Comparison of ENCODE assay signal across 18 cellular contexts in the genomic region with DNA sequence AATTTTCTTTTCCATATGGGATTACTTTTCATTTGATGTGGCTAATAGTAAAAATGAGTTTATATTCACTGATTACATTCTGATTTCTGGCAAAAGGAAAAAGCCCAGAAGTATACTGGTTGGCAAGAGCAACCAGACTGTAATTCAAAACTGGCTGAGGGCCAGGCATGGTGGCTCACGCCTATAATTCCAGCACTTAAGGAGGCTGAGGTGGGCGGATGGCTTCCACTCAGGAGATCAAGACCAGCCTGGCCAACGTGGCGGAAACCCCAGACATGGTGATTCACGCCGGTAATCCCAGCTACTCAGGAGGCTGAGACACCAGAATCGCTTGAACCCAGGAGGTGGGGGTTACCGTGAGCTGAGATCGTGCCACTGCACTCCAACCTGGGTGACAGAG. TPM values are rescaled to one million over a fixed set of nuclear protein-coding genes. Genes with fewer than 3 reads are reported as not detected.
DNase-seq lines count a peak whose midpoint lies in the region; ATAC-seq and TF ChIP-seq lines count a peak whose summit lies in the region.
"Had no signal": no experiment of that assay in that cellular context is flagged by ENCODE, and none has a peak within 500 bp of the region (broad histone marks: within the 10 kb centered on the region; RNA-seq: fewer than 3 reads in every experiment).

No MANE protein-coding gene starts in this region.

- TF ChIP-seq POLR2A in transverse colon (IDR thresholded peaks at IDR 0.05), result no peak

- TF ChIP-seq CTCF in fibroblast of mammary gland (conservative IDR thresholded peaks at IDR 0.05; ENCODE audit: control insufficient read depth, insufficient read depth, low read depth, low read length) (no peak), transverse colon (IDR thresholded peaks at IDR 0.05) (no peak)

- H3K36me3 ChIP-seq in transverse colon, result no peaks in the 10 kb centered on the region
- H3K36me3 ChIP-seq: cardiac muscle cell, esophagus squamous epithelium, vagina had no signal

- TF ChIP-seq EP300 in transverse colon (IDR thresholded peaks at IDR 0.05; ENCODE audit: low read depth), result no peak

- H3K4me3 ChIP-seq in fibroblast of mammary gland (ENCODE audit: control insufficient read depth, low read depth, low read length) (no peak overlapping the region), transverse colon (no peak overlapping the region)
- H3K4me3 ChIP-seq: cardiac muscle cell, esophagus squamous epithelium, PC-9, vagina had no signal

- DNase-seq in NCI-H82 (lab: John Stamatoyannopoulos, UW) (peak; percentile 69), NCI-H82 treated with DMSO at 0.1 percent for 48 hours (lab: John Stamatoyannopoulos, UW; ENCODE audit: unreplicated experiment) (no peak), fibroblast of mammary gland (ENCODE audit: low read depth) (peak; percentile 47), transverse colon (peak; percentile 35), cardiac septum (ENCODE audit: low spot score) (no peak), germinal center (ENCODE audit: low spot score) (no peak)
- DNase-seq: activated CD4-positive, alpha-beta T cell treated with anti-CD3 and anti-CD28 coated beads, Interleukin-2, amount 50 U/mL, for 1 hour; activated effector memory CD4-positive, alpha-beta T cell treated with Interleukin-2 at 50 U/mL for 16 hours; esophagus squamous epithelium; H9; immature natural killer cell; NCI-H1436; PC-9; T-helper 17 cell had no signal

- no peaks in the 10 kb centered on the region for H3K9me3 ChIP-seq in transverse colon
- H3K9me3 ChIP-seq: esophagus squamous epithelium, vagina had no signal

- intact Hi-C loops in transverse colon (cut with DNase I; ENCODE audit: low total_unique reads) (no loop called here), cardiac septum (cut with DNase I) (no loop called here)

- ATAC-seq in SK-N-SH treated with all-trans-retinoic acid at 6 μM for 48 hours, result peak; percentile 69
- ATAC-seq in GM21390 (IDR thresholded peaks at IDR 0.05; ENCODE audit: unreplicated experiment), result no peak
- ATAC-seq: T-helper 17 cell had no signal

- no peak overlapping the region for H3K27ac ChIP-seq in transverse colon
- H3K27ac ChIP-seq: cardiac muscle cell, esophagus squamous epithelium, PC-9, vagina had no signal

- in situ Hi-C loops in transverse colon (cut with MboI; ENCODE audit: low pct_ligation_motif_present in 1 of 4, low pct_unique_long_range_greater_than_20kb in 1 of 4, low sequenced_read_pairs in 3 of 4), result no loop called here

- peaks cover 0 to 6% (median 2%) of the 10 kb centered on the region in 4 donors for H3K4me1 ChIP-seq in transverse colon

- 68% methylated on average over 9 of the region's 9 CpGs; no CpG with 5 or more reads in 1 of the 2 donors for WGBS in transverse colon (ENCODE audit: low coverage in 1 of 2), 2 donors

- H3K27me3 ChIP-seq in transverse colon, result no peaks in the 10 kb centered on the region
- H3K27me3 ChIP-seq: cardiac muscle cell, esophagus squamous epithelium, vagina had no signal

TF ChIP-seq in SK-N-SH treated with all-trans-retinoic acid at 6 μM for 48 hours, 23 proteins besides CTCF, POLR2A, EP300 and RAD21 (continues in another document):
- TF ChIP-seq ESRRG (CRISPR knock-in tag; IDR thresholded peaks at IDR 0.05) (no peak), ZC3H10 (CRISPR knock-in tag; IDR thresholded peaks at IDR 0.05) (no peak), ZNF8 (CRISPR knock-in tag; IDR thresholded peaks at IDR 0.05) (no peak), RARB (CRISPR knock-in tag; IDR thresholded peaks at IDR 0.05) (no peak), ZFP3 (CRISPR knock-in tag; IDR thresholded peaks at IDR 0.05) (no peak), ZNF565 (CRISPR knock-in tag; conservative IDR thresholded peaks at IDR 0.05; ENCODE audit: low read depth) (no peak), TCF4 (CRISPR knock-in tag; IDR thresholded peaks at IDR 0.05; ENCODE audit: borderline replicate concordance) (no peak), PPARA (CRISPR knock-in tag; IDR thresholded peaks at IDR 0.05; ENCODE audit: borderline replicate concordance) (no peak), ARNTL (CRISPR knock-in tag; IDR thresholded peaks at IDR 0.05; ENCODE audit: borderline replicate concordance, low read depth) (no peak), SNAI2 (CRISPR knock-in tag; IDR thresholded peaks at IDR 0.05) (no peak)
- TF ChIP-seq, protein P1, sequence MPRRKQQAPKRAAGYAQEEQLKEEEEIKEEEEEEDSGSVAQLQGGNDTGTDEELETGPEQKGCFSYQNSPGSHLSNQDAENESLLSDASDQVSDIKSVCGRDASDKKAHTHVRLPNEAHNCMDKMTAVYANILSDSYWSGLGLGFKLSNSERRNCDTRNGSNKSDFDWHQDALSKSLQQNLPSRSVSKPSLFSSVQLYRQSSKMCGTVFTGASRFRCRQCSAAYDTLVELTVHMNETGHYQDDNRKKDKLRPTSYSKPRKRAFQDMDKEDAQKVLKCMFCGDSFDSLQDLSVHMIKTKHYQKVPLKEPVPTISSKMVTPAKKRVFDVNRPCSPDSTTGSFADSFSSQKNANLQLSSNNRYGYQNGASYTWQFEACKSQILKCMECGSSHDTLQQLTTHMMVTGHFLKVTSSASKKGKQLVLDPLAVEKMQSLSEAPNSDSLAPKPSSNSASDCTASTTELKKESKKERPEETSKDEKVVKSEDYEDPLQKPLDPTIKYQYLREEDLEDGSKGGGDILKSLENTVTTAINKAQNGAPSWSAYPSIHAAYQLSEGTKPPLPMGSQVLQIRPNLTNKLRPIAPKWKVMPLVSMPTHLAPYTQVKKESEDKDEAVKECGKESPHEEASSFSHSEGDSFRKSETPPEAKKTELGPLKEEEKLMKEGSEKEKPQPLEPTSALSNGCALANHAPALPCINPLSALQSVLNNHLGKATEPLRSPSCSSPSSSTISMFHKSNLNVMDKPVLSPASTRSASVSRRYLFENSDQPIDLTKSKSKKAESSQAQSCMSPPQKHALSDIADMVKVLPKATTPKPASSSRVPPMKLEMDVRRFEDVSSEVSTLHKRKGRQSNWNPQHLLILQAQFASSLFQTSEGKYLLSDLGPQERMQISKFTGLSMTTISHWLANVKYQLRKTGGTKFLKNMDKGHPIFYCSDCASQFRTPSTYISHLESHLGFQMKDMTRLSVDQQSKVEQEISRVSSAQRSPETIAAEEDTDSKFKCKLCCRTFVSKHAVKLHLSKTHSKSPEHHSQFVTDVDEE (CRISPR knock-in tag; IDR thresholded peaks at IDR 0.05), result no peak
- TF ChIP-seq, protein P2, sequence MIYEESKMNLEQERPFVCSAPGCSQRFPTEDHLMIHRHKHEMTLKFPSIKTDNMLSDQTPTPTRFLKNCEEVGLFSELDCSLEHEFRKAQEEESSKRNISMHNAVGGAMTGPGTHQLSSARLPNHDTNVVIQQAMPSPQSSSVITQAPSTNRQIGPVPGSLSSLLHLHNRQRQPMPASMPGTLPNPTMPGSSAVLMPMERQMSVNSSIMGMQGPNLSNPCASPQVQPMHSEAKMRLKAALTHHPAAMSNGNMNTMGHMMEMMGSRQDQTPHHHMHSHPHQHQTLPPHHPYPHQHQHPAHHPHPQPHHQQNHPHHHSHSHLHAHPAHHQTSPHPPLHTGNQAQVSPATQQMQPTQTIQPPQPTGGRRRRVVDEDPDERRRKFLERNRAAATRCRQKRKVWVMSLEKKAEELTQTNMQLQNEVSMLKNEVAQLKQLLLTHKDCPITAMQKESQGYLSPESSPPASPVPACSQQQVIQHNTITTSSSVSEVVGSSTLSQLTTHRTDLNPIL (CRISPR knock-in tag; IDR thresholded peaks at IDR 0.05; ENCODE audit: low read depth), result no peak
- TF ChIP-seq, protein P3, sequence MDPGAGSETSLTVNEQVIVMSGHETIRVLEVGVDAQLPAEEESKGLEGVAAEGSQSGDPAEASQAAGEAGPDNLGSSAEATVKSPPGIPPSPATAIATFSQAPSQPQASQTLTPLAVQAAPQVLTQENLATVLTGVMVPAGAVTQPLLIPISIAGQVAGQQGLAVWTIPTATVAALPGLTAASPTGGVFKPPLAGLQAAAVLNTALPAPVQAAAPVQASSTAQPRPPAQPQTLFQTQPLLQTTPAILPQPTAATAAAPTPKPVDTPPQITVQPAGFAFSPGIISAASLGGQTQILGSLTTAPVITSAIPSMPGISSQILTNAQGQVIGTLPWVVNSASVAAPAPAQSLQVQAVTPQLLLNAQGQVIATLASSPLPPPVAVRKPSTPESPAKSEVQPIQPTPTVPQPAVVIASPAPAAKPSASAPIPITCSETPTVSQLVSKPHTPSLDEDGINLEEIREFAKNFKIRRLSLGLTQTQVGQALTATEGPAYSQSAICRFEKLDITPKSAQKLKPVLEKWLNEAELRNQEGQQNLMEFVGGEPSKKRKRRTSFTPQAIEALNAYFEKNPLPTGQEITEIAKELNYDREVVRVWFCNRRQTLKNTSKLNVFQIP (CRISPR knock-in tag; IDR thresholded peaks at IDR 0.05; ENCODE audit: borderline replicate concordance, low read depth), result no peak
- TF ChIP-seq, protein P4, sequence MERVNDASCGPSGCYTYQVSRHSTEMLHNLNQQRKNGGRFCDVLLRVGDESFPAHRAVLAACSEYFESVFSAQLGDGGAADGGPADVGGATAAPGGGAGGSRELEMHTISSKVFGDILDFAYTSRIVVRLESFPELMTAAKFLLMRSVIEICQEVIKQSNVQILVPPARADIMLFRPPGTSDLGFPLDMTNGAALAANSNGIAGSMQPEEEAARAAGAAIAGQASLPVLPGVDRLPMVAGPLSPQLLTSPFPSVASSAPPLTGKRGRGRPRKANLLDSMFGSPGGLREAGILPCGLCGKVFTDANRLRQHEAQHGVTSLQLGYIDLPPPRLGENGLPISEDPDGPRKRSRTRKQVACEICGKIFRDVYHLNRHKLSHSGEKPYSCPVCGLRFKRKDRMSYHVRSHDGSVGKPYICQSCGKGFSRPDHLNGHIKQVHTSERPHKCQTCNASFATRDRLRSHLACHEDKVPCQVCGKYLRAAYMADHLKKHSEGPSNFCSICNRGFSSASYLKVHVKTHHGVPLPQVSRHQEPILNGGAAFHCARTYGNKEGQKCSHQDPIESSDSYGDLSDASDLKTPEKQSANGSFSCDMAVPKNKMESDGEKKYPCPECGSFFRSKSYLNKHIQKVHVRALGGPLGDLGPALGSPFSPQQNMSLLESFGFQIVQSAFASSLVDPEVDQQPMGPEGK (CRISPR knock-in tag; IDR thresholded peaks at IDR 0.05; ENCODE audit: borderline replicate concordance), result no peak

RNA-seq across cellular contexts. Expression of a gene that starts 14.5 kb away (rescaled TPM):
- total RNA-seq in transverse colon (1 to 10 TPM; 2.2 to 5.9 (median 3.6) TPM), cardiac septum (24.4 TPM)

RNA-seq across cellular contexts. Expression of a gene that starts 16.8 kb away (rescaled TPM):
- total RNA-seq in transverse colon (10 to 100 TPM; 36.3 to 75.6 (median 45.6) TPM), cardiac septum (29.5 TPM)

RNA-seq across cellular contexts. Expression of a gene that starts 37.3 kb away (rescaled TPM):
- total RNA-seq in transverse colon (10 to 100 TPM in 3 of 4 donors, 1 to 10 TPM in 1; 6.4 to 23.7 (median 17.0) TPM), cardiac septum (26.2 TPM)

Comparison
In these comparisons a context has a peak if more than half of its experiments do, and no peak if none do; other contexts are left out.
1. DNase-seq: peak in NCI-H82 (single experiment), fibroblast of mammary gland (single experiment) and transverse colon (single experiment); none in NCI-H82 treated with DMSO at 0.1 percent for 48 hours (single experiment), cardiac septum (single experiment) and germinal center (single experiment).